Comparison of ENCODE assay signal across 18 cellular contexts in the genomic region with DNA sequence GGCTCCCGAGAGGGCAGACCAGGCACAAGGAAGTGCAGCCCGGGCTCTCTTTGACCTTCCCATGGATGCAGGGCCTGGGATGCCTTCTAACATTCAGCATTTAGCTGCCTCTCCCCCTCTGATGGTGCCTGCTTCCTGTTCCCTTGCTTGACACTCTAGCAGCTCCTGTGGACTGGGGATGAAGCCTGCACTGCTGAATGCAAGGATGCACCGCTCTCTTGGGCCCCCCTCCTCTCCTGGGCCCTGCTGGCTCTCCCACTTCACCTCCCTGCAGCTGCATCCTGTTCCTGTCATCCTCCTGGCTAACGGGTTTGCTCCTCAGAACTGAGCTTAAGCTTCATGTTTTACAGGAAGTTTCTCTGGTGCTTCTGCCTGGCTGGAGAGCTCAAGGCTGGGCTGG.
"Had no signal": no experiment of that assay in that cellular context is flagged by ENCODE, and none has a peak within 500 bp of the region (broad histone marks: within the 10 kb centered on the region; RNA-seq: fewer than 3 reads in every experiment).

No MANE protein-coding gene starts in this region.

- H3K27me3 ChIP-seq: adrenal gland, dorsolateral prefrontal cortex, left lung, ovary, spleen had no signal

- H3K9me3 ChIP-seq: adrenal gland, left lung, ovary, spleen had no signal

- H3K36me3 Mint-ChIP-seq: activated naive CD4-positive, alpha-beta T cell treated with anti-CD3 and anti-CD28 coated beads, Interleukin-2, amount 50 U/mL, for 24 hours; memory B cell; natural killer cell; type B pancreatic cell had no signal

- H3K4me1 ChIP-seq: adrenal gland, left lung, spleen had no signal

- H3K4me1 Mint-ChIP-seq: activated naive CD4-positive, alpha-beta T cell treated with anti-CD3 and anti-CD28 coated beads, Interleukin-2, amount 50 U/mL, for 24 hours; memory B cell; natural killer cell; stimulated activated naive CD8-positive, alpha-beta T cell treated with anti-CD3 and anti-CD28 coated beads, Interleukin-15, amount 100 ng/mL, for 72 hours had no signal

- H3K27ac ChIP-seq: adrenal gland, dorsolateral prefrontal cortex, left lung, ovary, spleen had no signal

- H3K9me3 Mint-ChIP-seq: activated naive CD4-positive, alpha-beta T cell treated with anti-CD3 and anti-CD28 coated beads, Interleukin-2, amount 50 U/mL, for 24 hours; activated T-cell treated with anti-CD3 and anti-CD28 coated beads, Interleukin-2, amount 50 U/mL, for 4 hours; natural killer cell; stimulated activated naive CD8-positive, alpha-beta T cell treated with anti-CD3 and anti-CD28 coated beads, Interleukin-15, amount 100 ng/mL, for 72 hours; type B pancreatic cell had no signal

- H3K4me3 ChIP-seq: adrenal gland, dorsolateral prefrontal cortex, left lung, ovary, spleen had no signal

- ATAC-seq: activated T-cell treated with anti-CD3 and anti-CD28 coated beads, Interleukin-2, amount 50 U/mL, for 4 hours; left lung; sciatic nerve had no signal

- H3K36me3 ChIP-seq: adrenal gland, left lung, ovary, spleen had no signal

- FAIRE-seq: keratinocyte had no signal

- H3K27ac Mint-ChIP-seq: activated naive CD4-positive, alpha-beta T cell treated with anti-CD3 and anti-CD28 coated beads, Interleukin-2, amount 50 U/mL, for 24 hours; memory B cell; natural killer cell; stimulated activated naive CD8-positive, alpha-beta T cell treated with anti-CD3 and anti-CD28 coated beads, Interleukin-15, amount 100 ng/mL, for 72 hours; type B pancreatic cell had no signal

- H3K4me3 Mint-ChIP-seq: activated naive CD4-positive, alpha-beta T cell treated with anti-CD3 and anti-CD28 coated beads, Interleukin-2, amount 50 U/mL, for 24 hours; activated T-cell treated with anti-CD3 and anti-CD28 coated beads, Interleukin-2, amount 50 U/mL, for 4 hours; memory B cell; natural killer cell; stimulated activated naive CD8-positive, alpha-beta T cell treated with anti-CD3 and anti-CD28 coated beads, Interleukin-15, amount 100 ng/mL, for 72 hours; type B pancreatic cell had no signal

- DNase-seq: activated CD4-positive, alpha-beta T cell treated with anti-CD3 and anti-CD28 coated beads for 1 hour; activated CD4-positive, alpha-beta T cell treated with anti-CD3 and anti-CD28 coated beads, Interleukin-2, amount 50 U/mL, for 48 hours; activated effector memory CD4-positive, alpha-beta T cell treated with Interleukin-2 at 50 U/mL for 16 hours; activated T-cell treated with anti-CD3 and anti-CD28 coated beads, Interleukin-2, amount 50 U/mL, for 4 hours; adrenal gland; dorsolateral prefrontal cortex; left lung; natural killer cell; ovary; spleen; stimulated activated CD4-positive, alpha-beta T cell treated with anti-CD3 and anti-CD28 coated beads, Interleukin-1b, Interleukin-23, amount 100 ng/mL, for 48 hours; stimulated activated naive CD8-positive, alpha-beta T cell treated with anti-CD3 and anti-CD28 coated beads, Interleukin-15, amount 100 ng/mL, for 72 hours; T1000 had no signal
